Comparison of ENCODE assay signal across 1 cellular context in the genomic region with DNA sequence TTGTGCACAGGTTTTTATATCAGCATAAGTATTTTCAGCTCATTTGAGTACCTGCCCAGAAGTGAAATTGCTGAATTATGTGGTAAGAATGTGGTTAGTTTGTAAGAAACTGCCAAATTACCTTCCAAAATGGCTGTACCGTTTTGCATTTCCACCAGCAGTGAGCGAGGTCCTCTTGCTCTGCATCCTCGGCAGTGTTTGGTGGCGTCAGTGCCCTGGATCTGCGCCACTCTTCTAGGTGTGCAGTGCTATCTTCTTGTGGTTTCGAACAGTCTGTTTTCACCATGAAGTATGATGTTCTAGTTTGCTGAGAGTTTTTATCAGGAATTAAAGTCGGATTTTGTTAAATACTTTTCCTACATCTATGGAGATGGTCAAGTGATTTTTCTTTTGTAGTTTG.
TF ChIP-seq lines count a peak whose summit lies in the region.

No MANE protein-coding gene starts in this region.

TF ChIP-seq in K562, 482 proteins besides CTCF, POLR2A, EP300 and RAD21 (continued from another document):
- TF ChIP-seq KLF13 (tag; IDR thresholded peaks at IDR 0.05; ENCODE audit: borderline replicate concordance, low read depth), result no peak
